In genomic region chr2:176147790-176148496, GRCh38 we compare ENCODE assay signal across 22 cellular contexts. TPM values are rescaled to one million over a fixed set of nuclear protein-coding genes. Genes with fewer than 3 reads are reported as not detected.
DNase-seq lines count a peak whose midpoint lies in the region; ATAC-seq and TF ChIP-seq lines count a peak whose summit lies in the region.
"Had no signal": no experiment of that assay in that cellular context is flagged by ENCODE, and none has a peak within 500 bp of the region (broad histone marks: within the 10 kb centered on the region; RNA-seq: fewer than 3 reads in every experiment).

No MANE protein-coding gene starts in this region.

- no peak for TF ChIP-seq POLR2A in uterus (IDR thresholded peaks at IDR 0.05)

- H3K9me3 ChIP-seq in uterus (no peaks in the 10 kb centered on the region), lower lobe of right lung (no peaks in the 10 kb centered on the region)
- H3K9me3 ChIP-seq: BE2C, thoracic aorta had no signal

- no peak for ATAC-seq in lower lobe of right lung
- ATAC-seq in GM18867 (IDR thresholded peaks at IDR 0.05; ENCODE audit: unreplicated experiment): no peak
- ATAC-seq: activated CD8-positive, alpha-beta T cell treated with anti-CD3 and anti-CD28 coated beads for 36 hours; activated T-cell treated with anti-CD3 and anti-CD28 coated beads, Interleukin-2, amount 50 U/mL, for 4 hours had no signal

- H3K4me1 Mint-ChIP-seq in activated T-cell treated with anti-CD3 and anti-CD28 coated beads, Interleukin-2, amount 50 U/mL, for 24 hours (ENCODE audit: low read depth): peaks cover 6% of the 10 kb centered on the region
- H3K4me1 Mint-ChIP-seq in nephron progenitor cell: peaks cover 66% of the 10 kb centered on the region

- H3K9me3 Mint-ChIP-seq in activated T-cell treated with anti-CD3 and anti-CD28 coated beads, Interleukin-2, amount 50 U/mL, for 24 hours: no peaks in the 10 kb centered on the region
- no peaks in the 10 kb centered on the region for H3K9me3 Mint-ChIP-seq in nephron progenitor cell
- H3K9me3 Mint-ChIP-seq: activated CD8-positive, alpha-beta T cell treated with anti-CD3 and anti-CD28 coated beads for 36 hours; activated T-cell treated with anti-CD3 and anti-CD28 coated beads, Interleukin-2, amount 50 U/mL, for 4 hours had no signal

- H3K4me3 Mint-ChIP-seq in activated T-cell treated with anti-CD3 and anti-CD28 coated beads, Interleukin-2, amount 50 U/mL, for 24 hours: no peak overlapping the region
- peak overlapping the region; percentile 100 for H3K4me3 Mint-ChIP-seq in nephron progenitor cell
- H3K4me3 Mint-ChIP-seq: activated CD8-positive, alpha-beta T cell treated with anti-CD3 and anti-CD28 coated beads for 36 hours; activated T-cell treated with anti-CD3 and anti-CD28 coated beads, Interleukin-2, amount 50 U/mL, for 4 hours; CD8-positive, alpha-beta memory T cell had no signal

- no peaks in the 10 kb centered on the region for H3K36me3 Mint-ChIP-seq in activated T-cell treated with anti-CD3 and anti-CD28 coated beads, Interleukin-2, amount 50 U/mL, for 24 hours (ENCODE audit: low read depth)
- peaks cover 73% of the 10 kb centered on the region for H3K36me3 Mint-ChIP-seq in nephron progenitor cell (ENCODE audit: low read depth)

- no peaks in the 10 kb centered on the region for H3K27me3 ChIP-seq in uterus
- peaks cover 99% of the 10 kb centered on the region for H3K27me3 ChIP-seq in lower lobe of right lung (ENCODE audit: low read depth)
- H3K27me3 ChIP-seq: BE2C had no signal

- H3K27me3 Mint-ChIP-seq in activated T-cell treated with anti-CD3 and anti-CD28 coated beads, Interleukin-2, amount 50 U/mL, for 24 hours: peaks cover 94% of the 10 kb centered on the region
- no peaks in the 10 kb centered on the region for H3K27me3 Mint-ChIP-seq in nephron progenitor cell (ENCODE audit: low read depth, poor library complexity)

- DNase-seq in activated T-cell treated with anti-CD3 and anti-CD28 coated beads, Interleukin-2, amount 50 U/mL, for 24 hours: peak; percentile 27
- no peak for DNase-seq in activated T-cell treated with anti-CD3 and anti-CD28 coated beads, Interleukin-2, amount 50 U/mL, for 1 hour
- DNase-seq in epithelial cell of proximal tubule (ENCODE audit: low read depth): no peak
- no peak for DNase-seq in nephron progenitor cell
- peak in 1 of 2 donors; percentile 27 for DNase-seq in uterus
- no peak for DNase-seq in NCI-H2227 (lab: John Stamatoyannopoulos, UW; ENCODE audit: unreplicated experiment)
- no peak for DNase-seq in lower lobe of right lung
- DNase-seq: activated CD8-positive, alpha-beta T cell treated with anti-CD3 and anti-CD28 coated beads for 36 hours; activated naive CD4-positive, alpha-beta T cell; activated T-cell treated with anti-CD3 and anti-CD28 coated beads, Interleukin-2, amount 50 U/mL, for 4 hours; BE2C; CD8-positive, alpha-beta memory T cell; cerebellar nuclear complex; GOT3; NCI-H1092 treated with DMSO at 0.1 percent for 48 hours; NCI-H2029 treated with DMSO at 0.1 percent for 48 hours; NCI-H446; stimulated activated CD4-positive, alpha-beta T cell treated with anti-CD3 and anti-CD28 coated beads, Interleukin-15, amount 100 ng/mL, for 24 hours; stimulated activated naive CD4-positive, alpha-beta T cell had no signal

- no peak overlapping the region for H3K27ac Mint-ChIP-seq in activated T-cell treated with anti-CD3 and anti-CD28 coated beads, Interleukin-2, amount 50 U/mL, for 24 hours
- peak overlapping the region; percentile 95 for H3K27ac Mint-ChIP-seq in nephron progenitor cell
- H3K27ac Mint-ChIP-seq: activated CD8-positive, alpha-beta T cell treated with anti-CD3 and anti-CD28 coated beads for 36 hours had no signal

- H3K4me1 ChIP-seq in uterus (peaks cover 5 to 17% of the 10 kb centered on the region in 2 donors), lower lobe of right lung (peaks cover 10% of the 10 kb centered on the region)
- H3K4me1 ChIP-seq: BE2C had no signal

- H3K27ac ChIP-seq in uterus (peak overlapping the region; percentile 75 to 83), lower lobe of right lung (no peak overlapping the region)
- H3K27ac ChIP-seq: thoracic aorta had no signal

- intact Hi-C loops in uterus (cut with DNase I; ENCODE audit: low total_unique reads) (no loop called here), lower lobe of right lung (cut with DNase I) (loop anchor here (10.0 kb wide), 1 partner anchor 307 kb away; no protein-coding TSS in a partner anchor)

- TF ChIP-seq CTCF in epithelial cell of proximal tubule (conservative IDR thresholded peaks at IDR 0.05; ENCODE audit: low read depth, low read length) (no peak), nephron progenitor cell (IDR thresholded peaks at IDR 0.05) (no peak), uterus (IDR thresholded peaks at IDR 0.05) (no peak), lower lobe of right lung (IDR thresholded peaks at IDR 0.05) (no peak)

- H3K4me3 ChIP-seq in epithelial cell of proximal tubule (ENCODE audit: low read depth, low read length) (peak overlapping the region; percentile 70), uterus (peak overlapping the region in 1 of 2 donors; percentile 15), lower lobe of right lung (no peak overlapping the region)
- H3K4me3 ChIP-seq: thoracic aorta had no signal

- no peaks in the 10 kb centered on the region for H3K36me3 ChIP-seq in uterus
- no peaks in the 10 kb centered on the region for H3K36me3 ChIP-seq in lower lobe of right lung
- H3K36me3 ChIP-seq: BE2C had no signal

RNA-seq across cellular contexts. Expression of gene HOXD4, which starts 3.4 kb away (rescaled TPM):
- total RNA-seq in epithelial cell of proximal tubule: 26.0 and 28.0 TPM in 2 replicates
- 10 to 100 TPM in 2 of 4 donors, 1 to 10 TPM in 2; 6.8 to 41.6 (median 13.0) TPM for total RNA-seq in uterus
- 0.97 TPM for total RNA-seq in lower lobe of right lung
- total RNA-seq: activated CD8-positive, alpha-beta T cell treated with anti-CD3 and anti-CD28 coated beads for 36 hours; activated T-cell treated with anti-CD3 and anti-CD28 coated beads, Interleukin-2, amount 50 U/mL, for 4 hours; CD8-positive, alpha-beta memory T cell; T-helper 2 cell treated with Interferon-gamma antibody and Interleukin-4, amounts not matched to agents 100 ng/mL and 5 ng/mL, for 36 hours had no signal

RNA-seq across cellular contexts. Expression of gene HOXD3, which starts 9.2 kb away (rescaled TPM):
- total RNA-seq in epithelial cell of proximal tubule: 8.2 and 9.4 TPM in 2 replicates
- total RNA-seq in uterus: 10 to 100 TPM; 14.7 to 61.2 (median 22.7) TPM
- 0.47 TPM for total RNA-seq in lower lobe of right lung
- total RNA-seq: activated CD8-positive, alpha-beta T cell treated with anti-CD3 and anti-CD28 coated beads for 36 hours; activated T-cell treated with anti-CD3 and anti-CD28 coated beads, Interleukin-2, amount 50 U/mL, for 4 hours; CD8-positive, alpha-beta memory T cell; T-helper 2 cell treated with Interferon-gamma antibody and Interleukin-4, amounts not matched to agents 100 ng/mL and 5 ng/mL, for 36 hours had no signal

RNA-seq across cellular contexts. Expression of gene HOXD8, which starts 18.4 kb away (rescaled TPM):
- 18.0 and 26.5 TPM in 2 replicates for total RNA-seq in epithelial cell of proximal tubule
- 10 to 100 TPM; 25.8 to 75.6 (median 48.0) TPM for total RNA-seq in uterus
- 2.3 TPM for total RNA-seq in lower lobe of right lung
- total RNA-seq: activated CD8-positive, alpha-beta T cell treated with anti-CD3 and anti-CD28 coated beads for 36 hours; CD8-positive, alpha-beta memory T cell; T-helper 2 cell treated with Interferon-gamma antibody and Interleukin-4, amounts not matched to agents 100 ng/mL and 5 ng/mL, for 36 hours had no signal

RNA-seq across cellular contexts. Expression of gene HOXD9, which starts 25.4 kb away (rescaled TPM):
- total RNA-seq in epithelial cell of proximal tubule (9.8 and 11.5 TPM in 2 replicates), uterus (10 to 100 TPM in 3 of 4 donors, 1 to 10 TPM in 1; 3.8 to 78.1 (median 46.4) TPM), lower lobe of right lung (0.86 TPM)
- total RNA-seq: activated CD8-positive, alpha-beta T cell treated with anti-CD3 and anti-CD28 coated beads for 36 hours; activated T-cell treated with anti-CD3 and anti-CD28 coated beads, Interleukin-2, amount 50 U/mL, for 4 hours; CD8-positive, alpha-beta memory T cell; T-helper 2 cell treated with Interferon-gamma antibody and Interleukin-4, amounts not matched to agents 100 ng/mL and 5 ng/mL, for 36 hours had no signal

RNA-seq across cellular contexts. Expression of gene HOXD10, which starts 31.4 kb away (rescaled TPM):
- total RNA-seq in epithelial cell of proximal tubule: 14.3 and 18.8 TPM in 2 replicates
- total RNA-seq in uterus: 10 to 100 TPM in 3 of 4 donors, 1 to 10 TPM in 1; 6.8 to 81.0 (median 53.6) TPM
- total RNA-seq in lower lobe of right lung: not detected
- total RNA-seq: activated CD8-positive, alpha-beta T cell treated with anti-CD3 and anti-CD28 coated beads for 36 hours; activated T-cell treated with anti-CD3 and anti-CD28 coated beads, Interleukin-2, amount 50 U/mL, for 4 hours; CD8-positive, alpha-beta memory T cell; T-helper 2 cell treated with Interferon-gamma antibody and Interleukin-4, amounts not matched to agents 100 ng/mL and 5 ng/mL, for 36 hours; thoracic aorta had no signal
